11 cellular contexts compared by ENCODE assay signal in the genomic region with DNA sequence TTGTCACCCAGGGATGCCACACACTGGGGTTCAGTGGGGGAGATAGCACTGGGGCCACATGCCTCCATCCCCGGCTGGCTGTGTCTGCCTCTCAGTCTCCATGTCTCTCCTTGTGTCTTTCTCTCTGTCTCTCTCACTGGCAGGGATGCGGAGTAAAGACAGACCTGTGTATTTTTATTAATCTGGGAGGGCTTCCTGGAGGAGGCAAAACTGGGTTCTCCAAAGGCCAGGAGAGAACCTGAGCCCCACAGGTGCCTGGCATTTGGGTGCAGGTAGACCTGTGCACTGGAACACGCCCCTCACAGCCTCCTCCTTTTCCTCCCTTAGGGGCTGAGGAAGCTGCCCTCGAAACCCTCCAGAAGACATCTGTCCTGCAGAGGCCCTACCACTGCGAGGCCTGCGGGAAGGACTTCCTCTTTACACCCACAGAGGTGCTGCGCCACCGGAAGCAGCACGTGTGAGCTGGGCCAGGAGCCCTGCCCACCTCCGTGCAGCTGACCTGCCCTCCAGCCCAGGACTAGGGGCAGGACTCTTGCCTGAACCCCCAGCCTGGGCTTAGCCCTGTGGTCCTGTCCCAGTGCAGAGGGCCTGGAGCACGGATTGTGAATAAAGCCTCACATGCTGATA. TPM values are rescaled to one million over a fixed set of nuclear protein-coding genes. Genes with fewer than 3 reads are reported as not detected.
A peak's percentile ranks its signal among the peaks of the same experiment; 100 is the strongest.
DNase-seq lines count a peak whose midpoint lies in the region; ATAC-seq, FAIRE-seq and TF ChIP-seq lines count a peak whose summit lies in the region.
"Had no signal": no experiment of that assay in that cellular context is flagged by ENCODE, and none has a peak within 500 bp of the region (broad histone marks: within the 10 kb centered on the region; RNA-seq: fewer than 3 reads in every experiment).

No MANE protein-coding gene starts in this region.

- H3K27ac ChIP-seq in HL-60 (replicated peaks): peak overlapping the region; percentile 52

- no peaks in the 10 kb centered on the region for H3K27me3 Mint-ChIP-seq in activated naive CD8-positive, alpha-beta T cell treated with anti-CD3 and anti-CD28 coated beads, Interleukin-2, amount 10 ng/mL, durations not matched to agents 7 days and 5 days
- H3K27me3 Mint-ChIP-seq in progenitor cell of endocrine pancreas: no peaks in the 10 kb centered on the region

- no peak for FAIRE-seq in D721Med (lab: Jason Lieb, UNC)
- FAIRE-seq: HTR-8/SVneo had no signal

- peak; percentile 80 for ATAC-seq in activated naive CD8-positive, alpha-beta T cell treated with anti-CD3 and anti-CD28 coated beads, Interleukin-2, amount 10 ng/mL, durations not matched to agents 7 days and 5 days (ENCODE audit: low read depth)
- ATAC-seq in HG03571 (IDR thresholded peaks at IDR 0.05; ENCODE audit: unreplicated experiment) (no peak), HG02884 (IDR thresholded peaks at IDR 0.05; ENCODE audit: unreplicated experiment) (no peak)

- no peak overlapping the region for H3K4me3 Mint-ChIP-seq in activated naive CD8-positive, alpha-beta T cell treated with anti-CD3 and anti-CD28 coated beads, Interleukin-2, amount 10 ng/mL, durations not matched to agents 7 days and 5 days
- no peak overlapping the region for H3K4me3 Mint-ChIP-seq in progenitor cell of endocrine pancreas (ENCODE audit: low read depth)
- H3K4me3 Mint-ChIP-seq: nephron had no signal

- H3K36me3 Mint-ChIP-seq in activated naive CD8-positive, alpha-beta T cell treated with anti-CD3 and anti-CD28 coated beads, Interleukin-2, amount 10 ng/mL, durations not matched to agents 7 days and 5 days: peaks cover 9% of the 10 kb centered on the region
- H3K36me3 Mint-ChIP-seq in progenitor cell of endocrine pancreas (ENCODE audit: insufficient read depth): peaks cover 15% of the 10 kb centered on the region

- H3K27ac Mint-ChIP-seq in activated naive CD8-positive, alpha-beta T cell treated with anti-CD3 and anti-CD28 coated beads, Interleukin-2, amount 10 ng/mL, durations not matched to agents 7 days and 5 days: peak overlapping the region; percentile 68
- peak overlapping the region; percentile 3 for H3K27ac Mint-ChIP-seq in progenitor cell of endocrine pancreas
- H3K27ac Mint-ChIP-seq: nephron had no signal

- peak; percentile 3 for DNase-seq in D721Med (ENCODE audit: insufficient read length, low spot score)
- peak; percentile 61 to 87 for DNase-seq in HL-60 (ENCODE audit: low read depth in 1 of 2, low spot score in 1 of 2)
- peak; percentile 57 for DNase-seq in activated naive CD8-positive, alpha-beta T cell treated with anti-CD3 and anti-CD28 coated beads, Interleukin-2, amount 10 ng/mL, durations not matched to agents 7 days and 5 days
- DNase-seq in progenitor cell of endocrine pancreas (ENCODE audit: low spot score, unreplicated experiment): no peak
- DNase-seq in NCI-H748 (lab: John Stamatoyannopoulos, UW; ENCODE audit: unreplicated experiment): no peak
- DNase-seq: NCI-H2029, RPMI8226 had no signal

- no peak overlapping the region for H3K4me3 ChIP-seq in HL-60 (replicated peaks; ENCODE audit: insufficient read depth, low read length)

- H3K4me1 Mint-ChIP-seq in activated naive CD8-positive, alpha-beta T cell treated with anti-CD3 and anti-CD28 coated beads, Interleukin-2, amount 10 ng/mL, durations not matched to agents 7 days and 5 days: peaks cover 16% of the 10 kb centered on the region
- no peaks in the 10 kb centered on the region for H3K4me1 Mint-ChIP-seq in progenitor cell of endocrine pancreas (ENCODE audit: low read depth)
- H3K4me1 Mint-ChIP-seq: nephron had no signal

- H3K27me3 ChIP-seq in HL-60 (ENCODE audit: insufficient read depth, poor library complexity, severe bottlenecking): no peaks in the 10 kb centered on the region

- POLR2A ChIA-PET in activated naive CD8-positive, alpha-beta T cell treated with anti-CD3 and anti-CD28 coated beads, Interleukin-2, amount 10 ng/mL, durations not matched to agents 7 days and 5 days (lab: Charles Lee): no interaction called here

- no peaks in the 10 kb centered on the region for H3K9me3 Mint-ChIP-seq in activated naive CD8-positive, alpha-beta T cell treated with anti-CD3 and anti-CD28 coated beads, Interleukin-2, amount 10 ng/mL, durations not matched to agents 7 days and 5 days
- H3K9me3 Mint-ChIP-seq in progenitor cell of endocrine pancreas (ENCODE audit: low read depth): no peaks in the 10 kb centered on the region
- H3K9me3 Mint-ChIP-seq: nephron had no signal

- TF ChIP-seq CTCF in D721Med (IDR thresholded peaks at IDR 0.05; ENCODE audit: insufficient read depth, missing control alignments) (no peak), HL-60 (IDR thresholded peaks at IDR 0.05; ENCODE audit: insufficient read depth, low read length) (no peak), progenitor cell of endocrine pancreas (IDR thresholded peaks at IDR 0.05; ENCODE audit: unreplicated experiment) (no peak)

RNA-seq across cellular contexts. Expression of a gene that starts 32.7 kb away (rescaled TPM):
- 10 to 100 TPM; 13.3 to 15.3 TPM for total RNA-seq in activated naive CD8-positive, alpha-beta T cell treated with anti-CD3 and anti-CD28 coated beads, Interleukin-2, amount 10 ng/mL, durations not matched to agents 7 days and 5 days
- 37.7 and 42.1 TPM in 2 replicates for total RNA-seq in progenitor cell of endocrine pancreas

RNA-seq across cellular contexts. Expression of a gene that starts 37.6 kb away (rescaled TPM):
- under 1 TPM in 1 of 2 experiments, not detected in 1; 0.68 TPM for total RNA-seq in activated naive CD8-positive, alpha-beta T cell treated with anti-CD3 and anti-CD28 coated beads, Interleukin-2, amount 10 ng/mL, durations not matched to agents 7 days and 5 days
- total RNA-seq in progenitor cell of endocrine pancreas: 25.5 and 30.8 TPM in 2 replicates

RNA-seq across cellular contexts. Expression of a gene that starts 49.8 kb away (rescaled TPM):
- total RNA-seq in activated naive CD8-positive, alpha-beta T cell treated with anti-CD3 and anti-CD28 coated beads, Interleukin-2, amount 10 ng/mL, durations not matched to agents 7 days and 5 days: under 1 TPM; 0.72 to 0.85 TPM
- total RNA-seq in progenitor cell of endocrine pancreas: not detected in 2 replicates

Comparison
In these comparisons a context has a peak if more than half of its experiments do, and no peak if none do; other contexts are left out.
1. DNase-seq: peak in D721Med (single experiment), HL-60 (2 of 2) and activated naive CD8-positive, alpha-beta T cell treated with anti-CD3 and anti-CD28 coated beads, Interleukin-2, amount 10 ng/mL, durations not matched to agents 7 days and 5 days (single experiment); none in progenitor cell of endocrine pancreas (single experiment) and NCI-H748 (single experiment).
2. RNA of a gene that starts 37.6 kb away (total RNA-seq): 25.5 to 30.8 TPM in progenitor cell of endocrine pancreas; 0.68 TPM in activated naive CD8-positive, alpha-beta T cell treated with anti-CD3 and anti-CD28 coated beads, Interleukin-2, amount 10 ng/mL, durations not matched to agents 7 days and 5 days; every median in the first group is over 10 times any median in the second.